1 cellular context compared by ENCODE assay signal in genomic region chr1:117673405-117673804, GRCh38.
TF ChIP-seq lines count a peak whose summit lies in the region.

No MANE protein-coding gene starts in this region.

TF ChIP-seq in endothelial cell of umbilical vein, 7 proteins besides CTCF, POLR2A, EP300 and RAD21:
- no peak for TF ChIP-seq POLR2AphosphoS5 (IDR thresholded peaks at IDR 0.05; ENCODE audit: insufficient read depth, low read depth, low read length)
- TF ChIP-seq FOS (IDR thresholded peaks at IDR 0.05; ENCODE audit: borderline replicate concordance, insufficient read depth, low read length): peak; percentile 74
